Comparison of ENCODE assay signal across 9 cellular contexts in genomic region chr11:19953909-19954308, GRCh38.
DNase-seq lines count a peak whose midpoint lies in the region; ATAC-seq lines count a peak whose summit lies in the region.
"Had no signal": no experiment of that assay in that cellular context is flagged by ENCODE, and none has a peak within 500 bp of the region (broad histone marks: within the 10 kb centered on the region; RNA-seq: fewer than 3 reads in every experiment).

No MANE protein-coding gene starts in this region.

- H3K27me3 ChIP-seq in SJCRH30 (no peaks in the 10 kb centered on the region), rectal smooth muscle tissue (ENCODE audit: control insufficient read depth, insufficient read depth, low read length) (no peaks in the 10 kb centered on the region)
- H3K27me3 ChIP-seq: BLaER1 treated with 17β-estradiol and CSF1 and Interleukin-3, amounts not matched to agents 10 nM and 100 nM had no signal

- no peak for ATAC-seq in HG02852 (IDR thresholded peaks at IDR 0.05; ENCODE audit: unreplicated experiment)

- H3K9me3 Mint-ChIP-seq in activated T-cell treated with anti-CD3 and anti-CD28 coated beads, Interleukin-2, amount 50 U/mL, for 24 hours: no peaks in the 10 kb centered on the region

- peak; percentile 6 for DNase-seq in NCI-H1694 treated with DMSO at 0.1 percent for 48 hours (lab: John Stamatoyannopoulos, UW)
- no peak for DNase-seq in NCI-H1694 (lab: John Stamatoyannopoulos, UW)
- DNase-seq in SJCRH30: peak; percentile 50 to 80
- peak; percentile 91 for DNase-seq in foreskin melanocyte
- no peak for DNase-seq in activated T-cell treated with anti-CD3 and anti-CD28 coated beads, Interleukin-2, amount 50 U/mL, for 24 hours
- DNase-seq in activated CD4-positive, alpha-beta T cell treated with anti-CD3 and anti-CD28 coated beads, Interleukin-2, amount 50 U/mL, for 1 hour: no peak

- peaks cover 8% of the 10 kb centered on the region; the same call in 1 of the 2 replicates for H3K36me3 ChIP-seq in SJCRH30
- H3K36me3 ChIP-seq in rectal smooth muscle tissue (ENCODE audit: control insufficient read depth, insufficient read depth, low read length): peaks cover 7% of the 10 kb centered on the region
- H3K36me3 ChIP-seq: BLaER1 treated with 17β-estradiol and CSF1 and Interleukin-3, amounts not matched to agents 10 nM and 100 nM had no signal

- no peaks in the 10 kb centered on the region for H3K36me3 Mint-ChIP-seq in activated T-cell treated with anti-CD3 and anti-CD28 coated beads, Interleukin-2, amount 50 U/mL, for 24 hours (ENCODE audit: low read depth)

- H3K9ac ChIP-seq in rectal smooth muscle tissue (ENCODE audit: low read length): no peak overlapping the region
- H3K9ac ChIP-seq: BLaER1 treated with 17β-estradiol and CSF1 and Interleukin-3, amounts not matched to agents 10 nM and 100 nM had no signal

- H3K27me3 Mint-ChIP-seq in activated T-cell treated with anti-CD3 and anti-CD28 coated beads, Interleukin-2, amount 50 U/mL, for 24 hours: peaks cover 25% of the 10 kb centered on the region

- peaks cover 9% of the 10 kb centered on the region for H3K4me1 Mint-ChIP-seq in activated T-cell treated with anti-CD3 and anti-CD28 coated beads, Interleukin-2, amount 50 U/mL, for 24 hours (ENCODE audit: low read depth)

- H3K27ac ChIP-seq in SJCRH30 (no peak overlapping the region), rectal smooth muscle tissue (ENCODE audit: low read depth, low read length) (peak overlapping the region; percentile 7)
- H3K27ac ChIP-seq: BLaER1 treated with 17β-estradiol and CSF1 and Interleukin-3, amounts not matched to agents 10 nM and 100 nM had no signal

- H3K27ac Mint-ChIP-seq in activated T-cell treated with anti-CD3 and anti-CD28 coated beads, Interleukin-2, amount 50 U/mL, for 24 hours: no peak overlapping the region

- H3K4me3 ChIP-seq in SJCRH30 (no peak overlapping the region), rectal smooth muscle tissue (ENCODE audit: low read length) (no peak overlapping the region)
- H3K4me3 ChIP-seq: BLaER1 treated with 17β-estradiol and CSF1 and Interleukin-3, amounts not matched to agents 10 nM and 100 nM had no signal

- H3K4me3 Mint-ChIP-seq in activated T-cell treated with anti-CD3 and anti-CD28 coated beads, Interleukin-2, amount 50 U/mL, for 24 hours: no peak overlapping the region

- H3K9me3 ChIP-seq in SJCRH30 (replicated peaks): no peaks in the 10 kb centered on the region
- H3K9me3 ChIP-seq: BLaER1 treated with 17β-estradiol and CSF1 and Interleukin-3, amounts not matched to agents 10 nM and 100 nM had no signal

- H3K4me1 ChIP-seq in SJCRH30: peaks cover 56% of the 10 kb centered on the region
- H3K4me1 ChIP-seq in rectal smooth muscle tissue (ENCODE audit: control insufficient read depth, insufficient read depth, low read length): peaks cover 22% of the 10 kb centered on the region

Comparison
In these comparisons a context has a peak if more than half of its experiments do, and no peak if none do; other contexts are left out.
1. DNase-seq: peak in NCI-H1694 treated with DMSO at 0.1 percent for 48 hours (single experiment), SJCRH30 (2 of 2) and foreskin melanocyte (single experiment); none in NCI-H1694 (single experiment), activated T-cell treated with anti-CD3 and anti-CD28 coated beads, Interleukin-2, amount 50 U/mL, for 24 hours (single experiment) and activated CD4-positive, alpha-beta T cell treated with anti-CD3 and anti-CD28 coated beads, Interleukin-2, amount 50 U/mL, for 1 hour (single experiment).